Comparison of ENCODE assay signal across 26 cellular contexts in the genomic region with DNA sequence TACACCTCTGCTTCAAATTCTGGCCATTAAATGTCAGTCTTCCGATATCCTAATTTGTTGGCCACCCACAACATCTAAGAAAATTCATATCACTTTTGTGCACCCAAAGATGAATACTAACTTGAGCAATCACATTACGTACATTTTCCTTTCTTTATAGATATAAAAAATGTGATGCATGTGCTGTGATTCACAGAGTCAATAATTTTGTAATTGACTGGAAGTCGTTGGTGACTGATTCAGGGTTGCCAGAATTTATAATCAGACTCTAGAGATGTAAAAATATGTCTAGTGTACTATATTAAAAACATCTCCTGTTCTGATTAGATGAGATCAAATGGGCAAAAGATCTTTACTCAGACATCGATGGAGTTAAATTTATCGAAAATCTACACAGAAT.
"Had no signal": no experiment of that assay in that cellular context is flagged by ENCODE, and none has a peak within 500 bp of the region (broad histone marks: within the 10 kb centered on the region; RNA-seq: fewer than 3 reads in every experiment).

No MANE protein-coding gene starts in this region.

- H3K4me1 ChIP-seq: body of pancreas, gastrocnemius medialis, prostate gland, right atrium auricular region, thyroid gland, upper lobe of right lung had no signal

- H3K27me3 Mint-ChIP-seq: activated CD4-positive, alpha-beta memory T cell treated with anti-CD3 and anti-CD28 coated beads, Interleukin-2, amount 10 ng/mL, durations not matched to agents 7 days and 5 days; activated CD4-positive, alpha-beta T cell treated with anti-CD3 and anti-CD28 coated beads, Interleukin-2, amount 10 ng/mL, durations not matched to agents 24 days and 14 days; activated naive CD8-positive, alpha-beta T cell treated with anti-CD3 and anti-CD28 coated beads, Interleukin-2, amount 50 U/mL, for 24 hours; dendritic cell treated with granulocyte-macrophage colony-stimulating factor and Interleukin-4, amounts not matched to agents 40 ng/mL and 50 ng/mL, for 4 days; memory B cell; natural killer cell treated with Interleukin-12 subunit alpha and Interleukin-12 subunit beta and Interleukin-15 and Interleukin-18, amount 100 ng/mL, for 72 hours had no signal

- ATAC-seq: activated naive CD8-positive, alpha-beta T cell treated with anti-CD3 and anti-CD28 coated beads, Interleukin-2, amount 50 U/mL, for 24 hours; body of pancreas; gastrocnemius medialis; left cardiac atrium; natural killer cell treated with Interleukin-12 subunit alpha and Interleukin-12 subunit beta and Interleukin-15 and Interleukin-18, amount 100 ng/mL, for 72 hours; stimulated activated naive CD8-positive, alpha-beta T cell treated with anti-CD3 and anti-CD28 coated beads, Interleukin-15, Interleukin-2, amounts not matched to agents 100 U/mL and 50 U/mL, for 24 hours; upper lobe of right lung had no signal

- DNase-seq: activated CD4-positive, alpha-beta memory T cell treated with anti-CD3 and anti-CD28 coated beads, Interleukin-2, amount 10 ng/mL, durations not matched to agents 7 days and 5 days; activated CD4-positive, alpha-beta T cell treated with anti-CD3 and anti-CD28 coated beads, Interleukin-2, amount 10 ng/mL, durations not matched to agents 24 days and 14 days; activated CD4-positive, CD25-positive, alpha-beta regulatory T cell; activated gamma-delta T cell; activated naive CD4-positive, alpha-beta T cell treated with anti-CD3 and anti-CD28 coated beads, Interleukin-2, amount 50 U/mL, for 16 hours; activated naive CD8-positive, alpha-beta T cell treated with anti-CD3 and anti-CD28 coated beads, Interleukin-2, amount 50 U/mL, for 24 hours; anterior cingulate cortex; body of pancreas; effector CD4-positive, alpha-beta T cell; gastrocnemius medialis; hippocampal formation; left cardiac atrium; ovary; stimulated activated CD4-positive, alpha-beta T cell treated with anti-CD3 and anti-CD28 coated beads, Interleukin-12 subunit alpha, Interleukin-12 subunit beta, amount 100 ng/mL, for 4 hours; stimulated activated CD4-positive, alpha-beta T cell treated with anti-CD3 and anti-CD28 coated beads, Interleukin-4, amount 100 ng/mL, for 4 hours; stimulated activated naive CD8-positive, alpha-beta T cell treated with anti-CD3 and anti-CD28 coated beads, Interleukin-15, Interleukin-2, amounts not matched to agents 100 U/mL and 50 U/mL, for 24 hours; substantia nigra; T-helper 1 cell; thyroid gland; upper lobe of right lung had no signal

- H3K27me3 ChIP-seq: body of pancreas, gastrocnemius medialis, ovary, right atrium auricular region, thyroid gland, upper lobe of right lung had no signal

- H3K4me3 ChIP-seq: body of pancreas, gastrocnemius medialis, ovary, prostate gland, right atrium auricular region, thyroid gland, upper lobe of right lung had no signal

- H3K27ac ChIP-seq: body of pancreas, gastrocnemius medialis, ovary, prostate gland, right atrium auricular region, thyroid gland, upper lobe of right lung had no signal

- H3K27ac Mint-ChIP-seq: activated CD4-positive, alpha-beta memory T cell treated with anti-CD3 and anti-CD28 coated beads, Interleukin-2, amount 10 ng/mL, durations not matched to agents 7 days and 5 days; activated CD4-positive, alpha-beta T cell treated with anti-CD3 and anti-CD28 coated beads, Interleukin-2, amount 10 ng/mL, durations not matched to agents 24 days and 14 days; activated naive CD8-positive, alpha-beta T cell treated with anti-CD3 and anti-CD28 coated beads, Interleukin-2, amount 50 U/mL, for 24 hours; dendritic cell treated with granulocyte-macrophage colony-stimulating factor and Interleukin-4, amounts not matched to agents 40 ng/mL and 50 ng/mL, for 4 days; memory B cell; natural killer cell treated with Interleukin-12 subunit alpha and Interleukin-12 subunit beta and Interleukin-15 and Interleukin-18, amount 100 ng/mL, for 72 hours had no signal

- H3K9me3 Mint-ChIP-seq: activated CD4-positive, alpha-beta memory T cell treated with anti-CD3 and anti-CD28 coated beads, Interleukin-2, amount 10 ng/mL, durations not matched to agents 7 days and 5 days; activated CD4-positive, alpha-beta T cell treated with anti-CD3 and anti-CD28 coated beads, Interleukin-2, amount 10 ng/mL, durations not matched to agents 24 days and 14 days; activated naive CD8-positive, alpha-beta T cell treated with anti-CD3 and anti-CD28 coated beads, Interleukin-2, amount 50 U/mL, for 24 hours had no signal

- H3K36me3 Mint-ChIP-seq: memory B cell; natural killer cell treated with Interleukin-12 subunit alpha and Interleukin-12 subunit beta and Interleukin-15 and Interleukin-18, amount 100 ng/mL, for 72 hours had no signal

- FAIRE-seq: endometrium had no signal

- H3K9me3 ChIP-seq: body of pancreas, gastrocnemius medialis, ovary, prostate gland, right atrium auricular region, thyroid gland, upper lobe of right lung had no signal

- H3K36me3 ChIP-seq: gastrocnemius medialis, ovary, prostate gland, right atrium auricular region, thyroid gland, upper lobe of right lung had no signal

- H3K4me3 Mint-ChIP-seq: activated CD4-positive, alpha-beta memory T cell treated with anti-CD3 and anti-CD28 coated beads, Interleukin-2, amount 10 ng/mL, durations not matched to agents 7 days and 5 days; activated CD4-positive, alpha-beta T cell treated with anti-CD3 and anti-CD28 coated beads, Interleukin-2, amount 10 ng/mL, durations not matched to agents 24 days and 14 days; activated naive CD8-positive, alpha-beta T cell treated with anti-CD3 and anti-CD28 coated beads, Interleukin-2, amount 50 U/mL, for 24 hours; dendritic cell treated with granulocyte-macrophage colony-stimulating factor and Interleukin-4, amounts not matched to agents 40 ng/mL and 50 ng/mL, for 4 days; memory B cell; natural killer cell treated with Interleukin-12 subunit alpha and Interleukin-12 subunit beta and Interleukin-15 and Interleukin-18, amount 100 ng/mL, for 72 hours had no signal

- H3K4me1 Mint-ChIP-seq: activated CD4-positive, alpha-beta memory T cell treated with anti-CD3 and anti-CD28 coated beads, Interleukin-2, amount 10 ng/mL, durations not matched to agents 7 days and 5 days; activated CD4-positive, alpha-beta T cell treated with anti-CD3 and anti-CD28 coated beads, Interleukin-2, amount 10 ng/mL, durations not matched to agents 24 days and 14 days; activated naive CD8-positive, alpha-beta T cell treated with anti-CD3 and anti-CD28 coated beads, Interleukin-2, amount 50 U/mL, for 24 hours; memory B cell had no signal
